8 cellular contexts compared by ENCODE assay signal in the genomic region with DNA sequence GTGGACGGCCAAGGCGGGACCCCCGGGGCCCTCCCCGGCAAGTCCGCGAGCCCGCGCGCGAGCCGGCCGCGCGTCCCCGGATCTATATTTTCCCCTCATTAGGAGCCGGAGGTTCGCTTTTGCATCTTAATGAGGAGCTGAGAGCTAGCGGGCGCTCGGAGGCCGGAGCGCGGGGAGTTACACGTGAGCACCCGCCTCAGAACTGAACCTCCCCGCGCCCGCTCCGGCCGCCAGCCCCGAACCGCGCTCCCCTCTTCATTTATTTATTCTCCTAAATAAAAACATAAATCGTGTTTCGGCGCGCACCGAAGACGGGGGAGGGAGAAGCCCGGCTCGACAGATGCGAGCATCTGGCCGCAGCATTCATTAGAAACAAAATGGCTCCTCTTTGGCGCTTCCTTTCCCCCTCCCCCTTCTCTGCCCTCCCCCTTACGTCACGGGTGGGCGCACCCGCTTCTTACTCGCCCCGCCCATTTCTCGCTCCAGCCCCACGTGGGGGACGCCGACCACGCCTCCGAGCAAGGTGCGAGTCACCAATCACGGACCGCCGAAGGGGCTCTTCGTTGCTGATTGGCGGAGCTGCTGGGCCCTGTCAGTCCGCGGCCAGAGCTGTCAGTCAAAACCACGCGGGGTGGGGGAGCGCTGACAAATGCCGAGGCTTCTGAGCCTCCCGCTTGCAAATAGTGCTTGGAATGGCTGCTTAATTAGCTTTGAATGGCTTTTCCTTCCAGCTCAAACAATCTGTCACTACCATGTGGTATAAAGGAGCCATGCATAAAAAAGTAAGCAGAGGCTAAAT. TPM values are rescaled to one million over a fixed set of nuclear protein-coding genes. Genes with fewer than 3 reads are reported as not detected.
DNase-seq lines count a peak whose midpoint lies in the region; ATAC-seq and TF ChIP-seq lines count a peak whose summit lies in the region.

No MANE protein-coding gene starts in this region.

- peaks cover 7% of the 10 kb centered on the region for H3K36me3 Mint-ChIP-seq in activated naive CD8-positive, alpha-beta T cell treated with anti-CD3 and anti-CD28 coated beads, Interleukin-2, amount 10 ng/mL, durations not matched to agents 7 days and 5 days
- H3K36me3 Mint-ChIP-seq in glutamatergic neuron (ENCODE audit: unreplicated experiment) = no peaks in the 10 kb centered on the region

- H4K20me1 ChIP-seq in osteoblast (ENCODE audit: insufficient read depth, low read length) = peaks cover 13% of the 10 kb centered on the region

- H3K27ac ChIP-seq in osteoblast (ENCODE audit: low read depth, low read length) (peak overlapping the region; percentile 91), thoracic aorta (peak overlapping the region; percentile 93 to 96)

- ATAC-seq in HG02623 (IDR thresholded peaks at IDR 0.05; ENCODE audit: unreplicated experiment) (peak; percentile 57), thoracic aorta (ENCODE audit: insufficient number of reproducible peaks, low FRiP score, low read depth) (peak; percentile 66)
- peak; percentile 28 for ATAC-seq in activated naive CD8-positive, alpha-beta T cell treated with anti-CD3 and anti-CD28 coated beads, Interleukin-2, amount 10 ng/mL, durations not matched to agents 7 days and 5 days (ENCODE audit: low read depth)

- peaks cover 46% of the 10 kb centered on the region for H3K4me1 Mint-ChIP-seq in activated naive CD8-positive, alpha-beta T cell treated with anti-CD3 and anti-CD28 coated beads, Interleukin-2, amount 10 ng/mL, durations not matched to agents 7 days and 5 days
- peaks cover 14% of the 10 kb centered on the region for H3K4me1 Mint-ChIP-seq in glutamatergic neuron (ENCODE audit: low read depth, unreplicated experiment)

- peak overlapping the region; percentile 86 for H3K4me2 ChIP-seq in osteoblast (ENCODE audit: insufficient read depth, low read length)

- TF ChIP-seq CTCF in glutamatergic neuron (IDR thresholded peaks at IDR 0.05; ENCODE audit: partially characterized antibody, unreplicated experiment) = no peak
- no peak for TF ChIP-seq CTCF in osteoblast (IDR thresholded peaks at IDR 0.05; ENCODE audit: extremely low read depth, low read depth, low read length)
- TF ChIP-seq CTCF in thoracic aorta (IDR thresholded peaks at IDR 0.05) = no peak

- no peaks in the 10 kb centered on the region for H3K9me3 Mint-ChIP-seq in activated naive CD8-positive, alpha-beta T cell treated with anti-CD3 and anti-CD28 coated beads, Interleukin-2, amount 10 ng/mL, durations not matched to agents 7 days and 5 days
- H3K9me3 Mint-ChIP-seq in glutamatergic neuron (ENCODE audit: unreplicated experiment) = peaks cover 17% of the 10 kb centered on the region

- H3K9me3 ChIP-seq in osteoblast (ENCODE audit: low read depth, low read length) (no peaks in the 10 kb centered on the region), thoracic aorta (no peaks in the 10 kb centered on the region)

- H3K79me2 ChIP-seq in osteoblast (ENCODE audit: insufficient read depth, low read length) = peaks cover 33% of the 10 kb centered on the region

- H3K27ac Mint-ChIP-seq in activated naive CD8-positive, alpha-beta T cell treated with anti-CD3 and anti-CD28 coated beads, Interleukin-2, amount 10 ng/mL, durations not matched to agents 7 days and 5 days = peak overlapping the region; percentile 100
- peak overlapping the region; percentile 95 for H3K27ac Mint-ChIP-seq in glutamatergic neuron (ENCODE audit: unreplicated experiment)

- H3K4me3 ChIP-seq in GM08714 (ENCODE audit: low read length) = peak overlapping the region; percentile 38; the same call in 1 of the 2 replicates
- H3K4me3 ChIP-seq in osteoblast (ENCODE audit: insufficient read depth, low read length) = peak overlapping the region; percentile 97
- H3K4me3 ChIP-seq in thoracic aorta = peak overlapping the region; percentile 94

- H3K4me1 ChIP-seq in osteoblast (ENCODE audit: insufficient read depth, low read length) = peaks cover 37% of the 10 kb centered on the region
- peaks cover 17 to 42% of the 10 kb centered on the region in 2 donors for H3K4me1 ChIP-seq in thoracic aorta (ENCODE audit: control insufficient read depth in 1 of 2, low read depth in 2 of 2)

- peak overlapping the region; percentile 72 for H2AFZ ChIP-seq in osteoblast (ENCODE audit: low read length)

- POLR2A ChIA-PET in activated naive CD8-positive, alpha-beta T cell treated with anti-CD3 and anti-CD28 coated beads, Interleukin-2, amount 10 ng/mL, durations not matched to agents 7 days and 5 days (lab: Charles Lee) = interaction anchor here (0.6 to 4.1 kb wide), 22 partner anchors 9 to 647 kb away, joined by 3 to 20 read pairs (median 4); a partner anchor contains a TSS

- peaks cover 3% of the 10 kb centered on the region for H3K36me3 ChIP-seq in osteoblast (ENCODE audit: insufficient read depth, low read length)
- no peaks in the 10 kb centered on the region for H3K36me3 ChIP-seq in thoracic aorta

- DNase-seq in NCI-H1105 treated with DMSO at 0.1 percent for 48 hours (lab: John Stamatoyannopoulos, UW) = peak; percentile 100
- peak; percentile 97 for DNase-seq in SKM-1 treated with dmso at 0.1 percent for 144 hours (lab: John Stamatoyannopoulos, UW; ENCODE audit: unreplicated experiment)
- peak; percentile 100 for DNase-seq in activated naive CD8-positive, alpha-beta T cell treated with anti-CD3 and anti-CD28 coated beads, Interleukin-2, amount 10 ng/mL, durations not matched to agents 7 days and 5 days
- DNase-seq in glutamatergic neuron = peak; percentile 100
- DNase-seq in osteoblast (ENCODE audit: insufficient read length, low spot score, missing footprints) = peak; percentile 100
- DNase-seq in thoracic aorta (ENCODE audit: low spot score) = peak; percentile 98

- H3K27me3 Mint-ChIP-seq in activated naive CD8-positive, alpha-beta T cell treated with anti-CD3 and anti-CD28 coated beads, Interleukin-2, amount 10 ng/mL, durations not matched to agents 7 days and 5 days = peaks cover 7% of the 10 kb centered on the region
- H3K27me3 Mint-ChIP-seq in glutamatergic neuron (ENCODE audit: unreplicated experiment) = peaks cover 23% of the 10 kb centered on the region

- H3K27me3 ChIP-seq in osteoblast (ENCODE audit: insufficient read depth, low read length) (no peaks in the 10 kb centered on the region), thoracic aorta (replicated peaks; ENCODE audit: insufficient read depth) (no peaks in the 10 kb centered on the region)

- H3K4me3 Mint-ChIP-seq in activated naive CD8-positive, alpha-beta T cell treated with anti-CD3 and anti-CD28 coated beads, Interleukin-2, amount 10 ng/mL, durations not matched to agents 7 days and 5 days = peak overlapping the region; percentile 99
- H3K4me3 Mint-ChIP-seq in glutamatergic neuron (ENCODE audit: unreplicated experiment) = peak overlapping the region; percentile 88

RNA-seq across cellular contexts. Expression of a gene that starts 1.6 kb away (rescaled TPM):
- 10 to 100 TPM; 80.5 to 87.9 TPM for total RNA-seq in activated naive CD8-positive, alpha-beta T cell treated with anti-CD3 and anti-CD28 coated beads, Interleukin-2, amount 10 ng/mL, durations not matched to agents 7 days and 5 days
- total RNA-seq in glutamatergic neuron (ENCODE audit: unreplicated experiment) (89.2 TPM), osteoblast (21.5 and 29.7 TPM in 2 replicates), thoracic aorta (100 to 1,000 TPM in 1 of 2 donors, 10 to 100 TPM in 1; 78.3 to 124 TPM)

Comparison
In these comparisons a context has a peak if more than half of its experiments do, and no peak if none do; other contexts are left out.
1. Peak in every context shown above with its lines: DNase-seq, ATAC-seq, H3K4me3 ChIP-seq and H3K27ac ChIP-seq.
2. H3K4me3 ChIP-seq: peak in every context shown above with its lines; median percentile 97 in osteoblast; 94 in thoracic aorta; 38 in GM08714.